24 cellular contexts compared by ENCODE assay signal in the genomic region with DNA sequence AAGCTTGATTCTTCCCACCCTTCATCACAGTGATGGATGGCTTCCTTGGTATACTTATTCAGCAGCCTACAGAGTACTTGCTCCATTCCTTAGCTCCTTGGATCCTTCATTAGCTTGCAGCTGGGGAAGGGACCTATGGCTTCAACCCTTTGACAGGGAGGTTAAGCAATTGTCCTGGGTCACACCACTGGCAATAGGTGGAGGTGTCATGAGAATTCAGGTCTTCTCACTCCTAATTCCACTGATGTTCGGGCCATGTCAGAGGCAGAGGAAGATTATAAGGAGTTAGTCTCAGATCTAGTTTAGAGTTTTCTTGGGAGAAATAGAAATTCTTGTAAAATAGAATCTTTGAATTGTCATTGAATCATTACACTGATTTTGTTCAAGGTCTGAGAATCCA. TPM values are rescaled to one million over a fixed set of nuclear protein-coding genes. Genes with fewer than 3 reads are reported as not detected.
DNase-seq lines count a peak whose midpoint lies in the region; ATAC-seq, FAIRE-seq and TF ChIP-seq lines count a peak whose summit lies in the region.
"Had no signal": no experiment of that assay in that cellular context is flagged by ENCODE, and none has a peak within 500 bp of the region (broad histone marks: within the 10 kb centered on the region; RNA-seq: fewer than 3 reads in every experiment).

No MANE protein-coding gene starts in this region.

- H4K8ac ChIP-seq in mesenchymal stem cell (ENCODE audit: low read length), result no peak overlapping the region

- FAIRE-seq in A549 (lab: Jason Lieb, UNC) (no peak), K562 (lab: Jason Lieb, UNC) (no peak), kidney (lab: Jason Lieb, UNC) (no peak)
- FAIRE-seq: A204.1, G401.6, GM12892, H1 had no signal

- no peak overlapping the region for H2BK120ac ChIP-seq in mesenchymal stem cell (ENCODE audit: low read depth, low read length)

- peak overlapping the region; percentile 26 for H2BK15ac ChIP-seq in mesenchymal stem cell (ENCODE audit: low read depth, poor library complexity, severe bottlenecking)

- H4K20me1 ChIP-seq in HCT116 (ENCODE audit: insufficient read depth) (no peaks in the 10 kb centered on the region), K562 (replicated peaks; ENCODE audit: control insufficient read depth, insufficient read depth, low read length) (no peaks in the 10 kb centered on the region), mammary epithelial cell (ENCODE audit: insufficient read depth, low read length) (no peaks in the 10 kb centered on the region)
- H4K20me1 ChIP-seq: BLaER1 treated with 17β-estradiol and CSF1 and Interleukin-3, amounts not matched to agents 10 nM and 100 nM had no signal

- H3K79me2 ChIP-seq in HCT116 (ENCODE audit: insufficient read depth, low read length) (peaks cover 10% of the 10 kb centered on the region), K562 (ENCODE audit: control insufficient read depth, insufficient read depth, low read length) (no peaks in the 10 kb centered on the region), mammary epithelial cell (ENCODE audit: insufficient read depth, low read length) (no peaks in the 10 kb centered on the region)

- no peaks in the 10 kb centered on the region for H3K9me1 ChIP-seq in K562 (ENCODE audit: control insufficient read depth, insufficient read depth, low read length)

- H3K4me1 ChIP-seq in A549 (no peaks in the 10 kb centered on the region), HCT116 (ENCODE audit: control insufficient read depth in 1 of 2, insufficient read depth in 2 of 2, low read length in 2 of 2) (peaks cover 16 to 48% of the 10 kb centered on the region in 2 experiments; a peak in 3 of 4 replicates), K562 (replicated peaks in 1 of 2; ENCODE audit: control insufficient read depth in 2 of 2, insufficient read depth in 2 of 2, low read length in 2 of 2) (peaks cover 0 to 6% of the 10 kb centered on the region in 2 experiments; a peak in 1 of 5 replicates), mesenchymal stem cell (ENCODE audit: control insufficient read depth, insufficient read depth, low read depth, low read length) (no peaks in the 10 kb centered on the region), mammary epithelial cell (ENCODE audit: insufficient read depth, low read length) (peaks cover 7% of the 10 kb centered on the region), kidney (ENCODE audit: control insufficient read depth in 1 of 2, insufficient read depth in 1 of 2, low read depth in 1 of 2, low read length in 2 of 2) (no peaks in the 10 kb centered on the region)
- H3K4me1 ChIP-seq: BE2C had no signal

- intact Hi-C loops in HCT116 (cut with micrococcal nuclease), result no loop called here
- intact Hi-C loops in K562 (cut with micrococcal nuclease), result no loop called here
- intact Hi-C loops in mammary epithelial cell (cut with micrococcal nuclease), result no loop called here
- intact Hi-C loops in kidney (cut with DNase I), result no loop called here

- CTCF ChIA-PET in A549 (lab: Yijun Ruan, JAX), result interaction anchor here (0.8 to 1.2 kb wide), 3 partner anchors 142 to 233 kb away, joined by 3 read pairs; no protein-coding TSS in a partner anchor
- CTCF ChIA-PET in HCT116 (lab: Charles Lee), result no interaction called here
- CTCF ChIA-PET in K562 (lab: Yijun Ruan, JAX; ENCODE audit: low intra/inter-chr PET ratio), result no interaction called here
- CTCF ChIA-PET in mammary epithelial cell (lab: Charles Lee; ENCODE audit: low non-redundant PET), result no interaction called here

- H3K4me3 ChIP-seq in A549 (no peak overlapping the region), HCT116 (replicated peaks in 1 of 2; ENCODE audit: low read depth in 1 of 2, low read length in 2 of 2) (no peak overlapping the region), K562 (no peak overlapping the region), mesenchymal stem cell (ENCODE audit: insufficient read depth in 1 of 2, low read depth in 1 of 2, low read length in 2 of 2) (no peak overlapping the region), mammary epithelial cell (replicated peaks in 1 of 3; ENCODE audit: insufficient read depth in 1 of 3, low read depth in 2 of 3, low read length in 3 of 3) (no peak overlapping the region), kidney (ENCODE audit: low read length in 2 of 2) (no peak overlapping the region)
- H3K4me3 ChIP-seq: BLaER1 treated with 17β-estradiol and CSF1 and Interleukin-3, amounts not matched to agents 10 nM and 100 nM; GM23248 had no signal

- 94% methylated on average over 1 of the region's 1 CpG for WGBS in A549 (ENCODE audit: missing lambda C conversion rate)
- 80% methylated on average over 1 of the region's 1 CpG for WGBS in K562 (ENCODE audit: insufficient coverage, low coverage, missing lambda C conversion rate)
- WGBS in mesenchymal stem cell, result 100% methylated on average over 1 of the region's 1 CpG
- 90% methylated on average over 1 of the region's 1 CpG for WGBS in mammary epithelial cell (ENCODE audit: low coverage, missing lambda C conversion rate)

- TF ChIP-seq CTCF in A549 (IDR thresholded peaks at IDR 0.05) (no peak), HCT116 (IDR thresholded peaks at IDR 0.05 in 2 of 3, conservative IDR thresholded peaks at IDR 0.05 in 1 of 3; ENCODE audit: borderline replicate concordance in 1 of 3, insufficient read depth in 1 of 3, low read depth in 2 of 3, low read length in 2 of 3) (no peak), K562 (IDR thresholded peaks at IDR 0.05 in 2 of 3, conservative IDR thresholded peaks at IDR 0.05 in 1 of 3; ENCODE audit: insufficient read depth in 2 of 3, low read depth in 1 of 3, low read length in 3 of 3) (no peak), mammary epithelial cell (conservative IDR thresholded peaks at IDR 0.05 in 1 of 2, IDR thresholded peaks at IDR 0.05 in 1 of 2; ENCODE audit: extremely low read depth in 1 of 2, insufficient read depth in 1 of 2, low read depth in 1 of 2, low read length in 2 of 2) (no peak), kidney (IDR thresholded peaks at IDR 0.05; ENCODE audit: borderline replicate concordance, extremely low read depth, insufficient read depth) (no peak)

- H4K91ac ChIP-seq in mesenchymal stem cell (ENCODE audit: low read length), result no peak overlapping the region

- H3K23ac ChIP-seq in mesenchymal stem cell (ENCODE audit: low read length in 2 of 2), result no peak overlapping the region

- H3K79me1 ChIP-seq in mesenchymal stem cell (replicated peaks; ENCODE audit: low read length, poor library complexity, severe bottlenecking), result no peaks in the 10 kb centered on the region

- no peaks in the 10 kb centered on the region for H3K27me3 ChIP-seq in HCT116 (ENCODE audit: insufficient read depth, low read length)
- no peaks in the 10 kb centered on the region for H3K27me3 ChIP-seq in K562 (ENCODE audit: control insufficient read depth in 2 of 2, insufficient read depth in 2 of 2, low read length in 2 of 2)
- no peaks in the 10 kb centered on the region for H3K27me3 ChIP-seq in mesenchymal stem cell (ENCODE audit: control insufficient read depth in 1 of 2, insufficient read depth in 1 of 2, low read length in 2 of 2)
- no peaks in the 10 kb centered on the region for H3K27me3 ChIP-seq in mammary epithelial cell (ENCODE audit: insufficient read depth, low read length)
- H3K27me3 ChIP-seq: BE2C; BLaER1 treated with 17β-estradiol and CSF1 and Interleukin-3, amounts not matched to agents 10 nM and 100 nM had no signal

- no peak overlapping the region for H3K18ac ChIP-seq in mesenchymal stem cell (ENCODE audit: low read depth in 1 of 2, low read length in 2 of 2)

- H2AFZ ChIP-seq in HCT116 (ENCODE audit: low read depth, low read length, poor library complexity, severe bottlenecking), result no peak overlapping the region
- H2AFZ ChIP-seq in K562 (ENCODE audit: low read depth, low read length), result no peak overlapping the region
- H2AFZ ChIP-seq in mesenchymal stem cell (ENCODE audit: low read depth, low read length), result no peak overlapping the region
- H2AFZ ChIP-seq in mammary epithelial cell (ENCODE audit: low read depth, low read length), result no peak overlapping the region
- H2AFZ ChIP-seq: GM23248 had no signal

- ATAC-seq in A549 (no peak; a peak in 1 of 6 replicates), HCT116 (peak; percentile 41), K562 (peak; percentile 66), HG03097 (IDR thresholded peaks at IDR 0.05; ENCODE audit: low FRiP score, unreplicated experiment) (no peak)

- no peak overlapping the region for H2BK5ac ChIP-seq in mesenchymal stem cell (ENCODE audit: low read depth, low read length, poor library complexity, severe bottlenecking)

- peak overlapping the region in 1 of 2 experiments; percentile 18 for H3K14ac ChIP-seq in mesenchymal stem cell (ENCODE audit: low read length in 2 of 2)

- TF ChIP-seq EP300 in A549 (IDR thresholded peaks at IDR 0.05) (no peak), K562 (IDR thresholded peaks at IDR 0.05; ENCODE audit: low read length) (no peak)

- H3K9me3 ChIP-seq in A549 (no peaks in the 10 kb centered on the region), HCT116 (ENCODE audit: control insufficient read depth in 1 of 2, insufficient read depth in 1 of 2, low read depth in 1 of 2, low read length in 2 of 2) (no peaks in the 10 kb centered on the region), K562 (replicated peaks; ENCODE audit: control insufficient read depth, insufficient read depth, low read depth, low read length) (no peaks in the 10 kb centered on the region), mesenchymal stem cell (ENCODE audit: control insufficient read depth, low read length) (no peaks in the 10 kb centered on the region), mammary epithelial cell (replicated peaks; ENCODE audit: insufficient read depth, low read length) (no peaks in the 10 kb centered on the region), kidney (ENCODE audit: control insufficient read depth in 1 of 2, low read length in 2 of 2) (no peaks in the 10 kb centered on the region)
- H3K9me3 ChIP-seq: BE2C; BLaER1 treated with 17β-estradiol and CSF1 and Interleukin-3, amounts not matched to agents 10 nM and 100 nM had no signal

- H3K9ac ChIP-seq in HCT116 (ENCODE audit: low read length) (no peak overlapping the region), K562 (ENCODE audit: insufficient read depth in 1 of 2, low read depth in 2 of 2, low read length in 2 of 2) (no peak overlapping the region), mesenchymal stem cell (ENCODE audit: low read length) (no peak overlapping the region), mammary epithelial cell (ENCODE audit: insufficient read depth, low read length) (no peak overlapping the region), kidney (ENCODE audit: low read length in 2 of 2) (no peak overlapping the region)
- H3K9ac ChIP-seq: BLaER1 treated with 17β-estradiol and CSF1 and Interleukin-3, amounts not matched to agents 10 nM and 100 nM; GM23248 had no signal

- no peak overlapping the region for H2AK5ac ChIP-seq in mesenchymal stem cell (ENCODE audit: low read length, severe bottlenecking)

- TF ChIP-seq RAD21 in A549 (conservative IDR thresholded peaks at IDR 0.05 in 1 of 2, IDR thresholded peaks at IDR 0.05 in 1 of 2) (no peak), HCT116 (IDR thresholded peaks at IDR 0.05; ENCODE audit: low read depth) (no peak), K562 (CRISPR knock-in tag; conservative IDR thresholded peaks at IDR 0.05 in 1 of 2, IDR thresholded peaks at IDR 0.05 in 1 of 2) (no peak)

- H3K9me2 ChIP-seq in HCT116 (ENCODE audit: insufficient read depth), result no peaks in the 10 kb centered on the region

- DNase-seq in A549 (ENCODE audit: low read depth in 1 of 2, low spot score in 1 of 2) (no peak), HCT116 (ENCODE audit: low read depth, low spot score) (no peak), K562 (ENCODE audit: extremely low read depth in 1 of 4, low spot score in 3 of 4) (no peak), mesenchymal stem cell (no peak), mammary epithelial cell (no peak), kidney (no peak), NCI-H446 treated with DMSO at 0.1 percent for 48 hours (lab: John Stamatoyannopoulos, UW) (no peak)
- DNase-seq: ACHN; AML-193; BE2C; CD4-positive, alpha-beta T cell; CD8-positive, alpha-beta memory T cell; DMS153; DND-41; GM23248; H7; HFFc6 had no signal

- POLR2A ChIA-PET in A549 (lab: Yijun Ruan, JAX), result no interaction called here
- POLR2A ChIA-PET in HCT116 (lab: Charles Lee), result interaction anchor here (1.0 to 1.3 kb wide), 2 partner anchors 55 to 144 kb away, joined by 3 to 5 read pairs; a partner anchor contains a TSS
- POLR2A ChIA-PET in K562 (lab: Yijun Ruan, JAX), result no interaction called here

- H3K36me3 ChIP-seq in HCT116 (ENCODE audit: control insufficient read depth in 1 of 2, insufficient read depth in 2 of 2, low read length in 2 of 2) (peaks cover 14 to 27% of the 10 kb centered on the region in 2 experiments), K562 (ENCODE audit: control insufficient read depth, insufficient read depth, low read length) (peaks cover 16% of the 10 kb centered on the region; the same call in 2 of the 3 replicates), mesenchymal stem cell (ENCODE audit: control insufficient read depth in 1 of 2, insufficient read depth in 2 of 2, low read depth in 1 of 2, low read length in 2 of 2) (no peaks in the 10 kb centered on the region), mammary epithelial cell (ENCODE audit: insufficient read depth, low read length) (peaks cover 2% of the 10 kb centered on the region), kidney (ENCODE audit: control insufficient read depth in 1 of 2, insufficient read depth in 2 of 2, low read length in 2 of 2) (no peaks in the 10 kb centered on the region)
- H3K36me3 ChIP-seq: BE2C; BLaER1 treated with 17β-estradiol and CSF1 and Interleukin-3, amounts not matched to agents 10 nM and 100 nM had no signal

- H3K4me2 ChIP-seq in A549 (no peak overlapping the region), HCT116 (ENCODE audit: low read length) (no peak overlapping the region), K562 (ENCODE audit: insufficient read depth, low read length) (no peak overlapping the region), mesenchymal stem cell (ENCODE audit: low read length, poor library complexity, severe bottlenecking) (no peak overlapping the region), mammary epithelial cell (ENCODE audit: insufficient read depth, low read depth, low read length) (no peak overlapping the region)
- H3K4me2 ChIP-seq: BLaER1 treated with 17β-estradiol and CSF1 and Interleukin-3, amounts not matched to agents 10 nM and 100 nM had no signal

- no peak overlapping the region for H3K4ac ChIP-seq in mesenchymal stem cell (ENCODE audit: low read depth in 1 of 2, low read length in 2 of 2)

- RAD21 ChIA-PET in HCT116 (lab: Charles Lee; ENCODE audit: low non-redundant PET in 1 of 2, low total read pairs in 2 of 2, uncharacterized antibody in 2 of 2, unreplicated experiment in 2 of 2), result no interaction called here

- no TSS peak for BruUV-seq in HCT116 (replicated peaks; lab: Mats Ljungman, UMichigan)
- BruUV-seq in K562 (replicated peaks; lab: Mats Ljungman, UMichigan), result no TSS peak
- no TSS peak for BruUV-seq in mammary epithelial cell (replicated peaks; lab: Mats Ljungman, UMichigan)

- in situ Hi-C loops in K562 (cut with MboI) (no loop called here), mammary epithelial cell (cut with MboI; ENCODE audit: low sequenced_read_pairs in 2 of 2) (no loop called here)

- no peak for TF ChIP-seq POLR2A in A549 (IDR thresholded peaks at IDR 0.05; ENCODE audit: low read length)
- no peak for TF ChIP-seq POLR2A in HCT116 (IDR thresholded peaks at IDR 0.05; ENCODE audit: borderline replicate concordance, extremely low read depth, insufficient read depth, insufficient read length)
- TF ChIP-seq POLR2A in K562 (conservative IDR thresholded peaks at IDR 0.05), result no peak

- no peak overlapping the region for H3K27ac ChIP-seq in A549
- H3K27ac ChIP-seq in HCT116 (ENCODE audit: low read depth, low read length), result peak overlapping the region; percentile 49
- no peak overlapping the region for H3K27ac ChIP-seq in K562 (ENCODE audit: extremely low read depth, low read depth, low read length)
- H3K27ac ChIP-seq in mesenchymal stem cell (ENCODE audit: low read length, poor library complexity, severe bottlenecking), result no peak overlapping the region
- no peak overlapping the region for H3K27ac ChIP-seq in mammary epithelial cell (ENCODE audit: insufficient read depth, low read depth, low read length)
- no peak overlapping the region for H3K27ac ChIP-seq in kidney (ENCODE audit: low read depth in 2 of 2, low read length in 2 of 2)
- H3K27ac ChIP-seq: 22Rv1; BLaER1 treated with 17β-estradiol and CSF1 and Interleukin-3, amounts not matched to agents 10 nM and 100 nM; GM23248 had no signal

- H2BK12ac ChIP-seq in mesenchymal stem cell (ENCODE audit: low read length in 2 of 2), result peak overlapping the region in 1 of 2 experiments; percentile 89

- dilution Hi-C loops in mammary epithelial cell (cut with HindIII; ENCODE audit: low sequenced_read_pairs), result loop anchor here (25.0 kb wide), 2 partner anchors 148 to 273 kb away; no protein-coding TSS in a partner anchor

RNA-seq across cellular contexts. Expression of a gene that starts 24.5 kb away (rescaled TPM):
- 71.1 and 102 TPM in 2 replicates for polyA plus RNA-seq in A549 (2011; rRNA removed)
- polyA plus RNA-seq in A549 (2012; cell fraction: cytosol; rRNA removed), result 21.8 and 27.3 TPM in 2 replicates
- 35.6 and 42.5 TPM in 2 replicates for polyA plus RNA-seq in A549 (2012; cell fraction: nucleus; rRNA removed)
- 32.6 to 39.7 TPM (median 34.0 TPM) in 3 replicates for polyA plus RNA-seq in A549 (2017; fragmentation: RNase III; extraction: RNeasy Plus Mini Kit Qiagen cat#74134 plus additional on column Dnase treatment)
- 51.5 and 64.8 TPM in 2 replicates for polyA minus RNA-seq in A549 (2011; rRNA and poly(A)+ RNA removed)
- 498 TPM for total RNA-seq in HCT116 (2021; ENCODE audit: unreplicated experiment)
- 167 and 184 TPM in 2 replicates for polyA plus RNA-seq in HCT116 (2012)
- total RNA-seq in K562 (2011; cell fraction: chromatin; rRNA removed; ENCODE audit: low replicate concordance), result 6.4 and 18.1 TPM in 2 replicates
- 3.8 and 5.1 TPM in 2 replicates for total RNA-seq in K562 (2011; cell fraction: nucleolus; rRNA removed)
- 12.1 and 22.8 TPM in 2 replicates for total RNA-seq in K562 (2011; cell fraction: nucleoplasm; rRNA removed)
- 2.5 and 3.9 TPM in 2 replicates for total RNA-seq in K562 (2014; rRNA removed)
- 5.0 and 7.3 TPM in 2 replicates for total RNA-seq in K562 (2014; rRNA removed; fragmentation: Illumina TruSeq; extraction: Trizol)
- total RNA-seq in K562 (2015; rRNA removed; fragmentation: Illumina TruSeq; extraction: Trizol), result 2.4 and 2.6 TPM in 2 replicates
- total RNA-seq in K562 (2021), result 2.9 and 4.5 TPM in 2 replicates
- polyA plus RNA-seq in K562 (2011; rRNA removed), result 2.7 and 7.2 TPM in 2 replicates
- 0.89 and 4.7 TPM in 2 replicates for polyA plus RNA-seq in K562 (2011; cell fraction: cytosol; rRNA removed)
- polyA plus RNA-seq in K562 (2011; cell fraction: nucleus; rRNA removed), result 2.5 and 7.7 TPM in 2 replicates
- 1.9 and 2.3 TPM in 2 replicates for polyA plus RNA-seq in K562 (2012)
- 2.3 and 4.5 TPM in 2 replicates for polyA plus RNA-seq in K562 (2014; fragmentation: Illumina TruSeq; extraction: Trizol)
- 1 to 10 TPM in 1 of 2 experiments, under 1 TPM in 1; 0.97 to 1.2 TPM for polyA plus RNA-seq in K562 (2014; fragmentation: Nextera tagmentation; extraction: Ambion mirVana)
- 1.5 and 3.1 TPM in 2 replicates for polyA plus RNA-seq in K562 (2014; rRNA removed)
- 3.3 and 10.0 TPM in 2 replicates for polyA minus RNA-seq in K562 (2011; rRNA and poly(A)+ RNA removed)
- 1.0 and 3.7 TPM in 2 replicates for polyA minus RNA-seq in K562 (2011; cell fraction: cytosol; rRNA and poly(A)+ RNA removed)
- polyA minus RNA-seq in K562 (2011; cell fraction: nucleus; rRNA and poly(A)+ RNA removed), result 5.1 and 13.9 TPM in 2 replicates
- 3.8 TPM for polyA plus RNA-seq in mesenchymal stem cell (2013, experiment 1 of 2)
- 4.0 TPM for polyA plus RNA-seq in mesenchymal stem cell (2013, experiment 2 of 2)
- total RNA-seq in mammary epithelial cell, result 10 to 100 TPM in 1 of 2 donors, 1 to 10 TPM in 1; 9.5 to 44.0 TPM
- 13.2 TPM for polyA plus RNA-seq in mammary epithelial cell
- polyA minus RNA-seq in mammary epithelial cell, result 22.7 TPM
- total RNA-seq in kidney, result 0.44 TPM
- not detected for polyA plus RNA-seq in kidney (ENCODE audit: insufficient read depth, low read depth, low replicate concordance)
- total RNA-seq: CD8-positive, alpha-beta memory T cell; H1; H7 had no signal
- polyA plus RNA-seq: CD8-positive, alpha-beta memory T cell; H1 had no signal

RNA-seq across cellular contexts. Expression of a gene that starts 55.4 kb away (rescaled TPM):
- polyA plus RNA-seq in A549 (2011; rRNA removed), result 109 and 187 TPM in 2 replicates
- polyA plus RNA-seq in A549 (2012; cell fraction: cytosol; rRNA removed), result 82.4 and 87.0 TPM in 2 replicates
- polyA plus RNA-seq in A549 (2012; cell fraction: nucleus; rRNA removed), result 71.0 and 88.4 TPM in 2 replicates
- polyA plus RNA-seq in A549 (2017; fragmentation: RNase III; extraction: RNeasy Plus Mini Kit Qiagen cat#74134 plus additional on column Dnase treatment), result 46.3 to 58.9 TPM (median 52.2 TPM) in 3 replicates
- polyA minus RNA-seq in A549 (2011; rRNA and poly(A)+ RNA removed), result 24.0 and 37.3 TPM in 2 replicates
- 739 TPM for total RNA-seq in HCT116 (2021; ENCODE audit: unreplicated experiment)
- 858 and 927 TPM in 2 replicates for polyA plus RNA-seq in HCT116 (2012)
- total RNA-seq in K562 (2011; cell fraction: chromatin; rRNA removed; ENCODE audit: low replicate concordance), result 10.7 and 18.3 TPM in 2 replicates
- total RNA-seq in K562 (2011; cell fraction: nucleolus; rRNA removed), result 16.6 and 18.3 TPM in 2 replicates
- 17.7 and 18.4 TPM in 2 replicates for total RNA-seq in K562 (2011; cell fraction: nucleoplasm; rRNA removed)
- total RNA-seq in K562 (2014; rRNA removed), result 4.5 and 5.8 TPM in 2 replicates
- 5.7 and 6.7 TPM in 2 replicates for total RNA-seq in K562 (2014; rRNA removed; fragmentation: Illumina TruSeq; extraction: Trizol)
- 2.8 and 3.5 TPM in 2 replicates for total RNA-seq in K562 (2015; rRNA removed; fragmentation: Illumina TruSeq; extraction: Trizol)
- total RNA-seq in K562 (2021), result 5.4 and 5.6 TPM in 2 replicates
- 7.3 and 8.5 TPM in 2 replicates for polyA plus RNA-seq in K562 (2011; rRNA removed)
- polyA plus RNA-seq in K562 (2011; cell fraction: cytosol; rRNA removed), result 6.3 and 6.9 TPM in 2 replicates
- 5.3 and 7.3 TPM in 2 replicates for polyA plus RNA-seq in K562 (2011; cell fraction: nucleus; rRNA removed)
- 5.1 and 9.9 TPM in 2 replicates for polyA plus RNA-seq in K562 (2012)
- 6.5 and 7.7 TPM in 2 replicates for polyA plus RNA-seq in K562 (2014; fragmentation: Illumina TruSeq; extraction: Trizol)
- polyA plus RNA-seq in K562 (2014; fragmentation: Nextera tagmentation; extraction: Ambion mirVana), result 1 to 10 TPM; 1.4 to 2.4 TPM
- polyA plus RNA-seq in K562 (2014; rRNA removed), result 3.8 and 5.5 TPM in 2 replicates
- 3.9 and 7.5 TPM in 2 replicates for polyA minus RNA-seq in K562 (2011; rRNA and poly(A)+ RNA removed)
- 3.4 and 3.9 TPM in 2 replicates for polyA minus RNA-seq in K562 (2011; cell fraction: cytosol; rRNA and poly(A)+ RNA removed)
- 6.2 and 10.2 TPM in 2 replicates for polyA minus RNA-seq in K562 (2011; cell fraction: nucleus; rRNA and poly(A)+ RNA removed)
- polyA plus RNA-seq in mesenchymal stem cell (2013, experiment 1 of 2), result 9.6 TPM
- polyA plus RNA-seq in mesenchymal stem cell (2013, experiment 2 of 2), result 10.5 TPM
- total RNA-seq in mammary epithelial cell, result 1,000 to 10,000 TPM in 1 of 2 donors, 100 to 1,000 TPM in 1; 540 to 2,145 TPM
- polyA plus RNA-seq in mammary epithelial cell, result 1,137 TPM
- polyA minus RNA-seq in mammary epithelial cell, result 894 TPM
- 11.8 TPM for total RNA-seq in kidney
- not detected for polyA plus RNA-seq in kidney (ENCODE audit: insufficient read depth, low read depth, low replicate concordance)
- total RNA-seq: H1, H7 had no signal
- polyA plus RNA-seq: H1 had no signal

Comparison
In these comparisons a context has a peak if more than half of its experiments do, and no peak if none do; other contexts are left out.
1. ATAC-seq: peak in HCT116 (single experiment) and K562 (single experiment); none in A549 (0 of 2) and HG03097 (single experiment).
2. RNA of a gene that starts 24.5 kb away (total RNA-seq): 498 TPM in HCT116 (single experiment); 9.5 to 44.0 TPM in mammary epithelial cell, 2.4 to 22.8 TPM in K562 and 0.44 TPM in kidney (single experiment); every median in the first group is over 10 times any median in the second.
3. RNA of a gene that starts 55.4 kb away (total RNA-seq): 540 to 2,145 TPM in mammary epithelial cell and 739 TPM in HCT116 (single experiment); 11.8 TPM in kidney (single experiment) and 2.8 to 18.4 TPM in K562; every median in the first group is over 10 times any median in the second.